Comparison of ENCODE assay signal across 8 cellular contexts in genomic region chr22:37186228-37186996, GRCh38. TPM values are rescaled to one million over a fixed set of nuclear protein-coding genes. Genes with fewer than 3 reads are reported as not detected.
DNase-seq lines count a peak whose midpoint lies in the region; ATAC-seq, FAIRE-seq and TF ChIP-seq lines count a peak whose summit lies in the region.

No MANE protein-coding gene starts in this region.

- H3K27me3 ChIP-seq in left ventricle myocardium inferior (ENCODE audit: low read depth) = no peaks in the 10 kb centered on the region
- H3K27me3 ChIP-seq in small intestine (ENCODE audit: control insufficient read depth in 2 of 2, insufficient read depth in 2 of 2, low read length in 2 of 2) = no peaks in the 10 kb centered on the region

- peak overlapping the region; percentile 52 for H3K4me3 Mint-ChIP-seq in activated naive CD8-positive, alpha-beta T cell treated with anti-CD3 and anti-CD28 coated beads for 36 hours

- H3K4me3 ChIP-seq in left ventricle myocardium inferior = peak overlapping the region; percentile 58
- no peak overlapping the region for H3K4me3 ChIP-seq in small intestine (ENCODE audit: low read depth in 1 of 2, low read length in 2 of 2)

- H3K27ac ChIP-seq in left ventricle myocardium inferior (replicated peaks) (peak overlapping the region; percentile 86), small intestine (ENCODE audit: low read depth in 1 of 2, low read length in 1 of 2) (peak overlapping the region in 1 of 2 donors; percentile 82)

- no peak for FAIRE-seq in small intestine (lab: Jason Lieb, UNC)

- no peaks in the 10 kb centered on the region for H3K9me3 ChIP-seq in left ventricle myocardium inferior (replicated peaks)
- no peaks in the 10 kb centered on the region for H3K9me3 ChIP-seq in small intestine (ENCODE audit: control insufficient read depth, low read depth)

- 53 to 61% (median 60%) methylated on average over 9 of the region's 9 CpGs for WGBS in small intestine, 3 donors

- DNase-seq in SIG-M5 treated with dmso at 0.1 percent for 504 hours (lab: John Stamatoyannopoulos, UW; ENCODE audit: unreplicated experiment) (peak; percentile 18), SIG-M5 (lab: John Stamatoyannopoulos, UW) (no peak), NCI-H226 (peak; percentile 35), left ventricle myocardium inferior (peak; percentile 11), small intestine (peak; percentile 63), NCI-H345 (lab: John Stamatoyannopoulos, UW) (no peak)
- DNase-seq in activated naive CD8-positive, alpha-beta T cell treated with anti-CD3 and anti-CD28 coated beads for 36 hours = peak; percentile 56

- H3K36me3 Mint-ChIP-seq in activated naive CD8-positive, alpha-beta T cell treated with anti-CD3 and anti-CD28 coated beads for 36 hours = no peaks in the 10 kb centered on the region

- peaks cover 49% of the 10 kb centered on the region for H3K4me1 ChIP-seq in left ventricle myocardium inferior
- peaks cover 0 to 11% of the 10 kb centered on the region in 2 donors for H3K4me1 ChIP-seq in small intestine (ENCODE audit: control insufficient read depth in 2 of 2, insufficient read depth in 1 of 2, low read depth in 1 of 2, low read length in 1 of 2)

- H3K36me3 ChIP-seq in left ventricle myocardium inferior (no peaks in the 10 kb centered on the region), small intestine (ENCODE audit: control insufficient read depth in 2 of 2, insufficient read depth in 2 of 2, low read length in 2 of 2) (no peaks in the 10 kb centered on the region)

- H3K4me1 Mint-ChIP-seq in activated naive CD8-positive, alpha-beta T cell treated with anti-CD3 and anti-CD28 coated beads for 36 hours = peaks cover 50% of the 10 kb centered on the region

- no peak for TF ChIP-seq CTCF in left ventricle myocardium inferior (IDR thresholded peaks at IDR 0.05; ENCODE audit: borderline replicate concordance)

- H3K27ac Mint-ChIP-seq in activated naive CD8-positive, alpha-beta T cell treated with anti-CD3 and anti-CD28 coated beads for 36 hours = peak overlapping the region; percentile 77

- no peaks in the 10 kb centered on the region for H3K27me3 Mint-ChIP-seq in activated naive CD8-positive, alpha-beta T cell treated with anti-CD3 and anti-CD28 coated beads for 36 hours

- intact Hi-C loops in left ventricle myocardium inferior (cut with micrococcal nuclease) = no loop called here

- H3K9me3 Mint-ChIP-seq in activated naive CD8-positive, alpha-beta T cell treated with anti-CD3 and anti-CD28 coated beads for 36 hours = no peaks in the 10 kb centered on the region

- no peak for ATAC-seq in HG03045 (IDR thresholded peaks at IDR 0.05; ENCODE audit: unreplicated experiment)

RNA-seq across cellular contexts. Expression of gene C1QTNF6, which starts 1.6 kb away (rescaled TPM):
- 1 to 10 TPM; 2.7 to 3.2 TPM for total RNA-seq in activated naive CD8-positive, alpha-beta T cell treated with anti-CD3 and anti-CD28 coated beads for 36 hours
- 1.3 TPM for total RNA-seq in left ventricle myocardium inferior
- polyA plus RNA-seq in small intestine = 1 to 10 TPM; 2.4 to 3.6 (median 2.6) TPM

RNA-seq across cellular contexts. Expression of gene SSTR3, which starts 25.9 kb away (rescaled TPM):
- 1 to 10 TPM; 7.1 to 7.4 TPM for total RNA-seq in activated naive CD8-positive, alpha-beta T cell treated with anti-CD3 and anti-CD28 coated beads for 36 hours
- total RNA-seq in left ventricle myocardium inferior = not detected
- under 1 TPM in 1 of 3 donors, not detected in 2; 0.09 TPM for polyA plus RNA-seq in small intestine

RNA-seq across cellular contexts. Expression of gene IL2RB, which starts 36.7 kb away (rescaled TPM):
- 100 to 1,000 TPM; 148 to 149 TPM for total RNA-seq in activated naive CD8-positive, alpha-beta T cell treated with anti-CD3 and anti-CD28 coated beads for 36 hours
- 0.99 TPM for total RNA-seq in left ventricle myocardium inferior
- 1 to 10 TPM; 1.0 to 1.6 (median 1.6) TPM for polyA plus RNA-seq in small intestine

RNA-seq across cellular contexts. Expression of gene RAC2, which starts 57.7 kb away (rescaled TPM):
- total RNA-seq in activated naive CD8-positive, alpha-beta T cell treated with anti-CD3 and anti-CD28 coated beads for 36 hours = 100 to 1,000 TPM; 518 to 528 TPM
- total RNA-seq in left ventricle myocardium inferior = 1.8 TPM
- 10 to 100 TPM; 12.1 to 41.1 (median 29.3) TPM for polyA plus RNA-seq in small intestine

Comparison
In these comparisons a context has a peak if more than half of its experiments do, and no peak if none do; other contexts are left out.
1. DNase-seq: peak in SIG-M5 treated with dmso at 0.1 percent for 504 hours (single experiment), NCI-H226 (single experiment), activated naive CD8-positive, alpha-beta T cell treated with anti-CD3 and anti-CD28 coated beads for 36 hours (single experiment), left ventricle myocardium inferior (single experiment) and small intestine (single experiment); none in SIG-M5 (single experiment) and NCI-H345 (single experiment).
2. RNA of gene IL2RB, which starts 36.7 kb away (total RNA-seq): 148 to 149 TPM in activated naive CD8-positive, alpha-beta T cell treated with anti-CD3 and anti-CD28 coated beads for 36 hours; 0.99 TPM in left ventricle myocardium inferior (single experiment); every median in the first group is over 10 times any median in the second.